10 cellular contexts compared by ENCODE assay signal in the genomic region with DNA sequence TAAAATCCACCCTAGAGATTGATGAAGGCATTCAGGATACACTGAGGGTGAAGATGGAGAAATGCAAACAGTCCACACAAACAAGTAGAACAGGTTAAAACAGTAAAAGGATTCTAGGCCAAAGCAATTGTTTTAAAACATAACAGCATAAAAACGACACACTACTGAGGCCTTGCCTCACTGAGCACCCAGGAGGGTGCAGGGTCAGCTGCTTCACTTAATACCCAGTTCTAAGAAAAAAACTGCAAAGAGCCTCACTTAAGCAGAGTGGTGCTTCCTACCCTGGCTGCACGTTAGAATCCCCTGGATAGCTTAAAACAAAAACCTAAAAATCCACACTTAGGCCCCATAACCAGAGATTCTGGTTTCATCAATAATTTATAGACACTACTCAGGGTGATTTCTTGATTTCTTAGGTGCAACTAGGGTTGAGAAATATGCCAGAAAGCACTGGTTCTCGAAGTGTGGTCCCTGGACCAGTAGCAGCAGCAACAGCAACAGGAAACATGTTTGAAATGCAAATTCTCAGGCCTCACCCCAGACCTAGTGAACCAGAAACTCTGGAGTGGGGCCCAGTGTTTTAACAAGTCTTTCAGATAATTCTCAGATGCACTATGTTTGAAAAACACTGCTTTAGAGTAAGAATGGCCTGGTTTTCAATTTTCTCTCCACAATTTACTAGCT.
DNase-seq lines count a peak whose midpoint lies in the region; ATAC-seq, FAIRE-seq and TF ChIP-seq lines count a peak whose summit lies in the region.
"Had no signal": no experiment of that assay in that cellular context is flagged by ENCODE, and none has a peak within 500 bp of the region (broad histone marks: within the 10 kb centered on the region; RNA-seq: fewer than 3 reads in every experiment).

No MANE protein-coding gene starts in this region.

- H3K4me3 Mint-ChIP-seq in CD8-positive, alpha-beta memory T cell = peak overlapping the region in 6 of 7 donors; percentile 28 to 61 (median 44)

- no peak for TF ChIP-seq CTCF in VCaP (conservative IDR thresholded peaks at IDR 0.05)

- peaks cover 25% of the 10 kb centered on the region for H3K4me1 ChIP-seq in CD8-positive, alpha-beta memory T cell (ENCODE audit: insufficient read depth, low read length)
- H3K4me1 ChIP-seq: BE2C had no signal

- H3K4me1 Mint-ChIP-seq in CD8-positive, alpha-beta memory T cell = peaks cover 54 to 77% (median 72%) of the 10 kb centered on the region in 3 donors

- peak; percentile 96 for FAIRE-seq in GM19239 (lab: Jason Lieb, UNC)

- CTCF ChIA-PET in CD8-positive, alpha-beta memory T cell (lab: Charles Lee) = no interaction called here

- H3K4me3 ChIP-seq in CD8-positive, alpha-beta memory T cell (ENCODE audit: low read length) = no peak overlapping the region
- H3K4me3 ChIP-seq: thoracic aorta had no signal

- H3K9me3 ChIP-seq in CD8-positive, alpha-beta memory T cell (ENCODE audit: low read length) = no peaks in the 10 kb centered on the region
- H3K9me3 ChIP-seq: BE2C, thoracic aorta had no signal

- DNase-seq in CD8-positive, alpha-beta memory T cell = no peak
- DNase-seq in GM19239 (ENCODE audit: insufficient read length, low spot score) (no peak), NCI-H524 treated with DMSO at 0.1 percent for 48 hours (lab: John Stamatoyannopoulos, UW) (no peak), GF-D8 (lab: John Stamatoyannopoulos, UW) (no peak), occipital lobe (lab: John Stamatoyannopoulos, UW) (no peak)
- no peak for DNase-seq in activated CD4-positive, CD25-positive, alpha-beta regulatory T cell (lab: John Stamatoyannopoulos, UW)
- DNase-seq: BE2C had no signal

- ATAC-seq in HG03039 (IDR thresholded peaks at IDR 0.05; ENCODE audit: unreplicated experiment) = peak; percentile 83

- no peak overlapping the region for H3K27ac ChIP-seq in CD8-positive, alpha-beta memory T cell (ENCODE audit: low read depth, low read length)
- peak overlapping the region; percentile 73 for H3K27ac ChIP-seq in VCaP
- H3K27ac ChIP-seq: thoracic aorta had no signal

- H3K9me3 Mint-ChIP-seq in CD8-positive, alpha-beta memory T cell = no peaks in the 10 kb centered on the region

- peak overlapping the region in 7 of 8 donors; percentile 26 to 81 (median 71) for H3K27ac Mint-ChIP-seq in CD8-positive, alpha-beta memory T cell

- no peaks in the 10 kb centered on the region for H3K36me3 ChIP-seq in CD8-positive, alpha-beta memory T cell (ENCODE audit: insufficient read depth, low read length)
- H3K36me3 ChIP-seq: BE2C, thoracic aorta had no signal

- H3K36me3 Mint-ChIP-seq in CD8-positive, alpha-beta memory T cell = peaks cover 0 to 3% (median under 1%) of the 10 kb centered on the region in 3 donors

- no peaks in the 10 kb centered on the region for H3K27me3 ChIP-seq in CD8-positive, alpha-beta memory T cell (ENCODE audit: insufficient read depth, low read length, poor library complexity, severe bottlenecking)
- H3K27me3 ChIP-seq: BE2C had no signal

- POLR2A ChIA-PET in CD8-positive, alpha-beta memory T cell (lab: Charles Lee) = no interaction called here

- no peaks in the 10 kb centered on the region for H3K27me3 Mint-ChIP-seq in CD8-positive, alpha-beta memory T cell
